Comparison of ENCODE assay signal across 1 cellular context in genomic region chr15:51861557-51862350, GRCh38.
TF ChIP-seq lines count a peak whose summit lies in the region.

No MANE protein-coding gene starts in this region.

TF ChIP-seq in SK-N-SH, 30 proteins besides CTCF, POLR2A, EP300 and RAD21 (continued from another document):
- no peak for TF ChIP-seq FOSL2 (IDR thresholded peaks at IDR 0.05; ENCODE audit: borderline replicate concordance, low read depth)
